In the genomic region with DNA sequence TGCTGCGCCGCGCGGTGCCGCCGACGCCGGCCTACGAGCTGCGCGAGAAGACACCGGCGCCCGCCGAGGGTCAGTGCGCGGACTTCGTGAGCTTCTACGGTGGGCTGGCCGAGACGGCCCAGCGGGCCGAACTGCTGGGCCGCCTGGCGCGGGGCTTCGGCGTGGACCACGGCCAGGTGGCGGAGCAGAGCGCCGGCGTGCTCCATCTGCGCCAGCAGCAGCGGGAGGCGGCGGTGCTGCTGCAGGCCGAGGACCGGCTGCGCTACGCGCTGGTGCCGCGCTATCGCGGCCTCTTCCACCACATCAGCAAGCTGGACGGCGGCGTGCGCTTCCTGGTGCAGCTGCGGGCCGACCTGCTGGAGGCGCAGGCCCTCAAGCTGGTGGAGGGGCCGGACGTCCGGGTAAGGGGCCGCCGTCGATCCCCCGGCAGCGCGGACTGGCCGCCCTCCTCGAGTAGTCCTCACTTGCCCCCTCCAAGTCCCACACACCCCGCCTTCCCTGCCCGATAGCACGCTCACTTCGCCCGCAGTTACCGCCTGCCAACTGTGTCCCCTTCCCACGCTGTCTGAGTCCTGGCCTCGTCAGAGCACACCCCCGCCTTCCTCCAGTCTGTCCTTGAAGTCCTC, we compare ENCODE assay signal across 1 cellular context.
TF ChIP-seq lines count a peak whose summit lies in the region.

No MANE protein-coding gene starts in this region.

TF ChIP-seq in HepG2, 621 proteins besides CTCF, POLR2A, EP300 and RAD21 (continued from another document and continues in another):
- TF ChIP-seq, protein P1, sequence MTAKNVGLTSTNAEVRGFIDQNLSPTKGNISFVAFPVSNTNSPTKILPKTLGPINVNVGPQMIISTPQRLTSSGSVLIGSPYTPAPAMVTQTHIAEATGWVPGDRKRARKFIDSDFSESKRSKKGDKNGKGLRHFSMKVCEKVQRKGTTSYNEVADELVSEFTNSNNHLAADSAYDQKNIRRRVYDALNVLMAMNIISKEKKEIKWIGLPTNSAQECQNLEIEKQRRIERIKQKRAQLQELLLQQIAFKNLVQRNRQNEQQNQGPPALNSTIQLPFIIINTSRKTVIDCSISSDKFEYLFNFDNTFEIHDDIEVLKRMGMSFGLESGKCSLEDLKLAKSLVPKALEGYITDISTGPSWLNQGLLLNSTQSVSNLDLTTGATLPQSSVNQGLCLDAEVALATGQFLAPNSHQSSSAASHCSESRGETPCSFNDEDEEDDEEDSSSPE (CRISPR knock-in tag; IDR thresholded peaks at IDR 0.05): peak; percentile 52
- peak; percentile 88; the same call in 1 of the 2 replicates for TF ChIP-seq EEA1 (CRISPR knock-in tag; IDR thresholded peaks at IDR 0.05; ENCODE audit: borderline replicate concordance)
- TF ChIP-seq, protein P2, sequence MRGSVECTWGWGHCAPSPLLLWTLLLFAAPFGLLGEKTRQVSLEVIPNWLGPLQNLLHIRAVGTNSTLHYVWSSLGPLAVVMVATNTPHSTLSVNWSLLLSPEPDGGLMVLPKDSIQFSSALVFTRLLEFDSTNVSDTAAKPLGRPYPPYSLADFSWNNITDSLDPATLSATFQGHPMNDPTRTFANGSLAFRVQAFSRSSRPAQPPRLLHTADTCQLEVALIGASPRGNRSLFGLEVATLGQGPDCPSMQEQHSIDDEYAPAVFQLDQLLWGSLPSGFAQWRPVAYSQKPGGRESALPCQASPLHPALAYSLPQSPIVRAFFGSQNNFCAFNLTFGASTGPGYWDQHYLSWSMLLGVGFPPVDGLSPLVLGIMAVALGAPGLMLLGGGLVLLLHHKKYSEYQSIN (CRISPR knock-in tag; IDR thresholded peaks at IDR 0.05; ENCODE audit: borderline replicate concordance): no peak
- no peak for TF ChIP-seq PITX1 (CRISPR knock-in tag; IDR thresholded peaks at IDR 0.05)
- peak; percentile 65; the same call in 1 of the 2 replicates for TF ChIP-seq NFKB2 (CRISPR knock-in tag; IDR thresholded peaks at IDR 0.05; ENCODE audit: borderline replicate concordance)
- TF ChIP-seq ZNF776 (CRISPR knock-in tag; IDR thresholded peaks at IDR 0.05): peak; percentile 81; the same call in 1 of the 2 replicates
- TF ChIP-seq ZNF768 (CRISPR knock-in tag; IDR thresholded peaks at IDR 0.05): peak; percentile 43; the same call in 1 of the 2 replicates
- TF ChIP-seq, protein P3, sequence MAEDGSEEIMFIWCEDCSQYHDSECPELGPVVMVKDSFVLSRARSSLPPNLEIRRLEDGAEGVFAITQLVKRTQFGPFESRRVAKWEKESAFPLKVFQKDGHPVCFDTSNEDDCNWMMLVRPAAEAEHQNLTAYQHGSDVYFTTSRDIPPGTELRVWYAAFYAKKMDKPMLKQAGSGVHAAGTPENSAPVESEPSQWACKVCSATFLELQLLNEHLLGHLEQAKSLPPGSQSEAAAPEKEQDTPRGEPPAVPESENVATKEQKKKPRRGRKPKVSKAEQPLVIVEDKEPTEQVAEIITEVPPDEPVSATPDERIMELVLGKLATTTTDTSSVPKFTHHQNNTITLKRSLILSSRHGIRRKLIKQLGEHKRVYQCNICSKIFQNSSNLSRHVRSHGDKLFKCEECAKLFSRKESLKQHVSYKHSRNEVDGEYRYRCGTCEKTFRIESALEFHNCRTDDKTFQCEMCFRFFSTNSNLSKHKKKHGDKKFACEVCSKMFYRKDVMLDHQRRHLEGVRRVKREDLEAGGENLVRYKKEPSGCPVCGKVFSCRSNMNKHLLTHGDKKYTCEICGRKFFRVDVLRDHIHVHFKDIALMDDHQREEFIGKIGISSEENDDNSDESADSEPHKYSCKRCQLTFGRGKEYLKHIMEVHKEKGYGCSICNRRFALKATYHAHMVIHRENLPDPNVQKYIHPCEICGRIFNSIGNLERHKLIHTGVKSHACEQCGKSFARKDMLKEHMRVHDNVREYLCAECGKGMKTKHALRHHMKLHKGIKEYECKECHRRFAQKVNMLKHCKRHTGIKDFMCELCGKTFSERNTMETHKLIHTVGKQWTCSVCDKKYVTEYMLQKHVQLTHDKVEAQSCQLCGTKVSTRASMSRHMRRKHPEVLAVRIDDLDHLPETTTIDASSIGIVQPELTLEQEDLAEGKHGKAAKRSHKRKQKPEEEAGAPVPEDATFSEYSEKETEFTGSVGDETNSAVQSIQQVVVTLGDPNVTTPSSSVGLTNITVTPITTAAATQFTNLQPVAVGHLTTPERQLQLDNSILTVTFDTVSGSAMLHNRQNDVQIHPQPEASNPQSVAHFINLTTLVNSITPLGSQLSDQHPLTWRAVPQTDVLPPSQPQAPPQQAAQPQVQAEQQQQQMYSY (CRISPR knock-in tag; IDR thresholded peaks at IDR 0.05): peak; percentile 9; the same call in 1 of the 2 replicates
- TF ChIP-seq, protein P4, sequence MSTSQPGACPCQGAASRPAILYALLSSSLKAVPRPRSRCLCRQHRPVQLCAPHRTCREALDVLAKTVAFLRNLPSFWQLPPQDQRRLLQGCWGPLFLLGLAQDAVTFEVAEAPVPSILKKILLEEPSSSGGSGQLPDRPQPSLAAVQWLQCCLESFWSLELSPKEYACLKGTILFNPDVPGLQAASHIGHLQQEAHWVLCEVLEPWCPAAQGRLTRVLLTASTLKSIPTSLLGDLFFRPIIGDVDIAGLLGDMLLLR (CRISPR knock-in tag; IDR thresholded peaks at IDR 0.05): peak; percentile 41; the same call in 1 of the 2 replicates
- TF ChIP-seq HOXD1 (CRISPR knock-in tag; IDR thresholded peaks at IDR 0.05): peak; percentile 44; the same call in 1 of the 2 replicates
- no peak for TF ChIP-seq ZNF619 (CRISPR knock-in tag; IDR thresholded peaks at IDR 0.05)
- no peak for TF ChIP-seq JDP2 (CRISPR knock-in tag; IDR thresholded peaks at IDR 0.05; ENCODE audit: borderline replicate concordance)
- no peak for TF ChIP-seq SP2 (CRISPR knock-in tag; IDR thresholded peaks at IDR 0.05)
- TF ChIP-seq ZNF883 (CRISPR knock-in tag; IDR thresholded peaks at IDR 0.05; ENCODE audit: not compliant biosample characterization): peak; percentile 94
- TF ChIP-seq ZNF232 (CRISPR knock-in tag; IDR thresholded peaks at IDR 0.05; ENCODE audit: borderline replicate concordance): 0 out of 2 replicates have a peak, but pooled peaks have one; percentile 28
- TF ChIP-seq NRL (CRISPR knock-in tag; IDR thresholded peaks at IDR 0.05; ENCODE audit: borderline replicate concordance): peak; percentile 15; the same call in 1 of the 2 replicates
- TF ChIP-seq, protein P5, sequence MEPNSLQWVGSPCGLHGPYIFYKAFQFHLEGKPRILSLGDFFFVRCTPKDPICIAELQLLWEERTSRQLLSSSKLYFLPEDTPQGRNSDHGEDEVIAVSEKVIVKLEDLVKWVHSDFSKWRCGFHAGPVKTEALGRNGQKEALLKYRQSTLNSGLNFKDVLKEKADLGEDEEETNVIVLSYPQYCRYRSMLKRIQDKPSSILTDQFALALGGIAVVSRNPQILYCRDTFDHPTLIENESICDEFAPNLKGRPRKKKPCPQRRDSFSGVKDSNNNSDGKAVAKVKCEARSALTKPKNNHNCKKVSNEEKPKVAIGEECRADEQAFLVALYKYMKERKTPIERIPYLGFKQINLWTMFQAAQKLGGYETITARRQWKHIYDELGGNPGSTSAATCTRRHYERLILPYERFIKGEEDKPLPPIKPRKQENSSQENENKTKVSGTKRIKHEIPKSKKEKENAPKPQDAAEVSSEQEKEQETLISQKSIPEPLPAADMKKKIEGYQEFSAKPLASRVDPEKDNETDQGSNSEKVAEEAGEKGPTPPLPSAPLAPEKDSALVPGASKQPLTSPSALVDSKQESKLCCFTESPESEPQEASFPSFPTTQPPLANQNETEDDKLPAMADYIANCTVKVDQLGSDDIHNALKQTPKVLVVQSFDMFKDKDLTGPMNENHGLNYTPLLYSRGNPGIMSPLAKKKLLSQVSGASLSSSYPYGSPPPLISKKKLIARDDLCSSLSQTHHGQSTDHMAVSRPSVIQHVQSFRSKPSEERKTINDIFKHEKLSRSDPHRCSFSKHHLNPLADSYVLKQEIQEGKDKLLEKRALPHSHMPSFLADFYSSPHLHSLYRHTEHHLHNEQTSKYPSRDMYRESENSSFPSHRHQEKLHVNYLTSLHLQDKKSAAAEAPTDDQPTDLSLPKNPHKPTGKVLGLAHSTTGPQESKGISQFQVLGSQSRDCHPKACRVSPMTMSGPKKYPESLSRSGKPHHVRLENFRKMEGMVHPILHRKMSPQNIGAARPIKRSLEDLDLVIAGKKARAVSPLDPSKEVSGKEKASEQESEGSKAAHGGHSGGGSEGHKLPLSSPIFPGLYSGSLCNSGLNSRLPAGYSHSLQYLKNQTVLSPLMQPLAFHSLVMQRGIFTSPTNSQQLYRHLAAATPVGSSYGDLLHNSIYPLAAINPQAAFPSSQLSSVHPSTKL (CRISPR knock-in tag; IDR thresholded peaks at IDR 0.05): 0 out of 2 replicates have a peak, but pooled peaks have one; percentile 4
- peak; percentile 53; the same call in 1 of the 2 replicates for TF ChIP-seq ZNF468 (CRISPR knock-in tag; IDR thresholded peaks at IDR 0.05)
- no peak for TF ChIP-seq TCF12 (IDR thresholded peaks at IDR 0.05)
- 0 out of 2 replicates have a peak, but pooled peaks have one; percentile 31 for TF ChIP-seq TCF12 (CRISPR knock-in tag; IDR thresholded peaks at IDR 0.05)
- TF ChIP-seq ZNF263 (CRISPR knock-in tag; IDR thresholded peaks at IDR 0.05): peak; percentile 58; the same call in 1 of the 2 replicates
- peak; percentile 37; the same call in 1 of the 2 replicates for TF ChIP-seq ETV5 (CRISPR knock-in tag; IDR thresholded peaks at IDR 0.05; ENCODE audit: borderline replicate concordance)
- 0 out of 2 replicates have a peak, but pooled peaks have one; percentile 63 for TF ChIP-seq ZNF274 (CRISPR knock-in tag; IDR thresholded peaks at IDR 0.05)
- TF ChIP-seq PPARG (CRISPR knock-in tag; conservative IDR thresholded peaks at IDR 0.05): peak; percentile 9; the same call in 1 of the 2 replicates
- TF ChIP-seq DR1 (CRISPR knock-in tag; IDR thresholded peaks at IDR 0.05): peak; percentile 45; the same call in 1 of the 2 replicates
- TF ChIP-seq HIVEP1 (CRISPR knock-in tag; IDR thresholded peaks at IDR 0.05): peak; percentile 48; the same call in 1 of the 2 replicates
- TF ChIP-seq RNF2 (conservative IDR thresholded peaks at IDR 0.05; ENCODE audit: low read depth): peak; percentile 90; the same call in 1 of the 2 replicates
- TF ChIP-seq BRCA1 (CRISPR knock-in tag; IDR thresholded peaks at IDR 0.05): 0 out of 2 replicates have a peak, but pooled peaks have one; percentile 21
- TF ChIP-seq, protein P6, sequence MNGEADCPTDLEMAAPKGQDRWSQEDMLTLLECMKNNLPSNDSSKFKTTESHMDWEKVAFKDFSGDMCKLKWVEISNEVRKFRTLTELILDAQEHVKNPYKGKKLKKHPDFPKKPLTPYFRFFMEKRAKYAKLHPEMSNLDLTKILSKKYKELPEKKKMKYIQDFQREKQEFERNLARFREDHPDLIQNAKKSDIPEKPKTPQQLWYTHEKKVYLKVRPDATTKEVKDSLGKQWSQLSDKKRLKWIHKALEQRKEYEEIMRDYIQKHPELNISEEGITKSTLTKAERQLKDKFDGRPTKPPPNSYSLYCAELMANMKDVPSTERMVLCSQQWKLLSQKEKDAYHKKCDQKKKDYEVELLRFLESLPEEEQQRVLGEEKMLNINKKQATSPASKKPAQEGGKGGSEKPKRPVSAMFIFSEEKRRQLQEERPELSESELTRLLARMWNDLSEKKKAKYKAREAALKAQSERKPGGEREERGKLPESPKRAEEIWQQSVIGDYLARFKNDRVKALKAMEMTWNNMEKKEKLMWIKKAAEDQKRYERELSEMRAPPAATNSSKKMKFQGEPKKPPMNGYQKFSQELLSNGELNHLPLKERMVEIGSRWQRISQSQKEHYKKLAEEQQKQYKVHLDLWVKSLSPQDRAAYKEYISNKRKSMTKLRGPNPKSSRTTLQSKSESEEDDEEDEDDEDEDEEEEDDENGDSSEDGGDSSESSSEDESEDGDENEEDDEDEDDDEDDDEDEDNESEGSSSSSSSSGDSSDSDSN (CRISPR knock-in tag; IDR thresholded peaks at IDR 0.05): peak; percentile 53; the same call in 1 of the 2 replicates
- peak; percentile 72 for TF ChIP-seq ZNF83 (CRISPR knock-in tag; IDR thresholded peaks at IDR 0.05; ENCODE audit: borderline replicate concordance)
- TF ChIP-seq ZNF501 (CRISPR knock-in tag; IDR thresholded peaks at IDR 0.05): peak; percentile 49; the same call in 1 of the 2 replicates
- TF ChIP-seq, protein P7, sequence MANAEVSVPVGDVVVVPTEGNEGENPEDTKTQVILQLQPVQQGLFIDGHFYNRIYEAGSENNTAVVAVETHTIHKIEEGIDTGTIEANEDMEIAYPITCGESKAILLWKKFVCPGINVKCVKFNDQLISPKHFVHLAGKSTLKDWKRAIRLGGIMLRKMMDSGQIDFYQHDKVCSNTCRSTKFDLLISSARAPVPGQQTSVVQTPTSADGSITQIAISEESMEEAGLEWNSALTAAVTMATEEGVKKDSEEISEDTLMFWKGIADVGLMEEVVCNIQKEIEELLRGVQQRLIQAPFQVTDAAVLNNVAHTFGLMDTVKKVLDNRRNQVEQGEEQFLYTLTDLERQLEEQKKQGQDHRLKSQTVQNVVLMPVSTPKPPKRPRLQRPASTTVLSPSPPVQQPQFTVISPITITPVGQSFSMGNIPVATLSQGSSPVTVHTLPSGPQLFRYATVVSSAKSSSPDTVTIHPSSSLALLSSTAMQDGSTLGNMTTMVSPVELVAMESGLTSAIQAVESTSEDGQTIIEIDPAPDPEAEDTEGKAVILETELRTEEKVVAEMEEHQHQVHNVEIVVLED (CRISPR knock-in tag; IDR thresholded peaks at IDR 0.05; ENCODE audit: borderline replicate concordance): peak; percentile 41; the same call in 1 of the 2 replicates
- TF ChIP-seq, protein P8, sequence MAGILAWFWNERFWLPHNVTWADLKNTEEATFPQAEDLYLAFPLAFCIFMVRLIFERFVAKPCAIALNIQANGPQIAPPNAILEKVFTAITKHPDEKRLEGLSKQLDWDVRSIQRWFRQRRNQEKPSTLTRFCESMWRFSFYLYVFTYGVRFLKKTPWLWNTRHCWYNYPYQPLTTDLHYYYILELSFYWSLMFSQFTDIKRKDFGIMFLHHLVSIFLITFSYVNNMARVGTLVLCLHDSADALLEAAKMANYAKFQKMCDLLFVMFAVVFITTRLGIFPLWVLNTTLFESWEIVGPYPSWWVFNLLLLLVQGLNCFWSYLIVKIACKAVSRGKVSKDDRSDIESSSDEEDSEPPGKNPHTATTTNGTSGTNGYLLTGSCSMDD (CRISPR knock-in tag; IDR thresholded peaks at IDR 0.05): 0 out of 2 replicates have a peak, but pooled peaks have one; percentile 25
- no peak for TF ChIP-seq SIX4 (CRISPR knock-in tag; IDR thresholded peaks at IDR 0.05)
- TF ChIP-seq, protein P9, sequence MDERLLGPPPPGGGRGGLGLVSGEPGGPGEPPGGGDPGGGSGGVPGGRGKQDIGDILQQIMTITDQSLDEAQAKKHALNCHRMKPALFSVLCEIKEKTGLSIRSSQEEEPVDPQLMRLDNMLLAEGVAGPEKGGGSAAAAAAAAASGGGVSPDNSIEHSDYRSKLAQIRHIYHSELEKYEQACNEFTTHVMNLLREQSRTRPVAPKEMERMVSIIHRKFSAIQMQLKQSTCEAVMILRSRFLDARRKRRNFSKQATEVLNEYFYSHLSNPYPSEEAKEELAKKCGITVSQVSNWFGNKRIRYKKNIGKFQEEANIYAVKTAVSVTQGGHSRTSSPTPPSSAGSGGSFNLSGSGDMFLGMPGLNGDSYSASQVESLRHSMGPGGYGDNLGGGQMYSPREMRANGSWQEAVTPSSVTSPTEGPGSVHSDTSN (CRISPR knock-in tag; IDR thresholded peaks at IDR 0.05): no peak
- TF ChIP-seq, protein P10, sequence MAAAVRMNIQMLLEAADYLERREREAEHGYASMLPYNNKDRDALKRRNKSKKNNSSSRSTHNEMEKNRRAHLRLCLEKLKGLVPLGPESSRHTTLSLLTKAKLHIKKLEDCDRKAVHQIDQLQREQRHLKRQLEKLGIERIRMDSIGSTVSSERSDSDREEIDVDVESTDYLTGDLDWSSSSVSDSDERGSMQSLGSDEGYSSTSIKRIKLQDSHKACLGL (CRISPR knock-in tag; IDR thresholded peaks at IDR 0.05): peak; percentile 85
- 0 out of 2 replicates have a peak, but pooled peaks have one; percentile 36 for TF ChIP-seq ZNF549 (CRISPR knock-in tag; IDR thresholded peaks at IDR 0.05)
- 0 out of 2 replicates have a peak, but pooled peaks have one; percentile 30 for TF ChIP-seq ZSCAN22 (CRISPR knock-in tag; IDR thresholded peaks at IDR 0.05)
